8 cellular contexts compared by ENCODE assay signal in genomic region chr1:151693057-151693651, GRCh38. TPM values are rescaled to one million over a fixed set of nuclear protein-coding genes. Genes with fewer than 3 reads are reported as not detected.
DNase-seq lines count a peak whose midpoint lies in the region; ATAC-seq and TF ChIP-seq lines count a peak whose summit lies in the region.

No MANE protein-coding gene starts in this region.

- no peak overlapping the region for H3K9ac ChIP-seq in colonic mucosa (ENCODE audit: low read depth in 2 of 2, low read length in 2 of 2)

- H3K36me3 Mint-ChIP-seq in neural crest cell (ENCODE audit: low read depth): peaks cover 5% of the 10 kb centered on the region
- H3K36me3 Mint-ChIP-seq in activated naive CD8-positive, alpha-beta T cell treated with anti-CD3 and anti-CD28 coated beads for 36 hours: peaks cover 3% of the 10 kb centered on the region

- no peak overlapping the region for H3K27ac Mint-ChIP-seq in neural crest cell (ENCODE audit: unreplicated experiment)
- no peak overlapping the region for H3K27ac Mint-ChIP-seq in activated naive CD8-positive, alpha-beta T cell treated with anti-CD3 and anti-CD28 coated beads for 36 hours

- H3K9me3 ChIP-seq in cardiac muscle cell (ENCODE audit: low read depth): no peaks in the 10 kb centered on the region
- H3K9me3 ChIP-seq in right atrium auricular region: no peaks in the 10 kb centered on the region
- no peaks in the 10 kb centered on the region for H3K9me3 ChIP-seq in colonic mucosa
- H3K9me3 ChIP-seq in ascending aorta: no peaks in the 10 kb centered on the region

- H3K4me3 ChIP-seq in cardiac muscle cell (no peak overlapping the region), right atrium auricular region (no peak overlapping the region), colonic mucosa (no peak overlapping the region), ascending aorta (no peak overlapping the region)

- TF ChIP-seq CTCF in cardiac muscle cell (IDR thresholded peaks at IDR 0.05; ENCODE audit: low read depth, low read length) (peak; percentile 81), right atrium auricular region (IDR thresholded peaks at IDR 0.05) (peak in 1 of 2 donors; percentile 60), colonic mucosa (IDR thresholded peaks at IDR 0.05) (peak; percentile 52), neural crest cell (conservative IDR thresholded peaks at IDR 0.05) (peak; percentile 71), ascending aorta (IDR thresholded peaks at IDR 0.05) (peak in 1 of 3 experiments; percentile 34)

- intact Hi-C loops in colonic mucosa (cut with DNase I) (loop anchor here (2.0 to 10.0 kb wide), 4 partner anchors 42 to 158 kb away; partner anchors contain the start of genes C2CD4D and RORC), ascending aorta (cut with DNase I) (no loop called here)

- no peak overlapping the region for H3K4me3 Mint-ChIP-seq in neural crest cell
- H3K4me3 Mint-ChIP-seq in activated naive CD8-positive, alpha-beta T cell treated with anti-CD3 and anti-CD28 coated beads for 36 hours: no peak overlapping the region

- peaks cover 8% of the 10 kb centered on the region for H3K36me3 ChIP-seq in cardiac muscle cell
- peaks cover 42% of the 10 kb centered on the region for H3K36me3 ChIP-seq in right atrium auricular region
- H3K36me3 ChIP-seq in colonic mucosa: no peaks in the 10 kb centered on the region
- peaks cover 28 to 50% of the 10 kb centered on the region in 2 donors for H3K36me3 ChIP-seq in ascending aorta

- H3K27me3 Mint-ChIP-seq in neural crest cell (ENCODE audit: low read depth): no peaks in the 10 kb centered on the region
- H3K27me3 Mint-ChIP-seq in activated naive CD8-positive, alpha-beta T cell treated with anti-CD3 and anti-CD28 coated beads for 36 hours: no peaks in the 10 kb centered on the region

- no peaks in the 10 kb centered on the region for H3K9me3 Mint-ChIP-seq in neural crest cell
- H3K9me3 Mint-ChIP-seq in activated naive CD8-positive, alpha-beta T cell treated with anti-CD3 and anti-CD28 coated beads for 36 hours: no peaks in the 10 kb centered on the region

- H3K27me3 ChIP-seq in cardiac muscle cell (no peaks in the 10 kb centered on the region), right atrium auricular region (no peaks in the 10 kb centered on the region), colonic mucosa (no peaks in the 10 kb centered on the region), ascending aorta (no peaks in the 10 kb centered on the region)

- ATAC-seq in HG03521 (IDR thresholded peaks at IDR 0.05; ENCODE audit: unreplicated experiment): no peak

- H3K27ac ChIP-seq in cardiac muscle cell (no peak overlapping the region), right atrium auricular region (no peak overlapping the region), colonic mucosa (no peak overlapping the region), ascending aorta (no peak overlapping the region)

- H3K4me1 ChIP-seq in cardiac muscle cell (ENCODE audit: low read depth) (peaks cover 9% of the 10 kb centered on the region), right atrium auricular region (peaks cover 0 to 4% of the 10 kb centered on the region in 2 donors), colonic mucosa (no peaks in the 10 kb centered on the region), ascending aorta (no peaks in the 10 kb centered on the region)

- DNase-seq in cardiac muscle cell (ENCODE audit: low read depth in 1 of 2, low spot score in 1 of 2) (peak; percentile 52 to 65), right atrium auricular region (ENCODE audit: low spot score) (no peak), NCI-H460 (ENCODE audit: extremely low read depth, low read depth) (peak; percentile 41), colonic mucosa (peak; percentile 20), neural crest cell (ENCODE audit: low read depth, low spot score) (no peak), ascending aorta (ENCODE audit: low spot score in 2 of 2) (no peak)
- DNase-seq in activated naive CD8-positive, alpha-beta T cell treated with anti-CD3 and anti-CD28 coated beads for 36 hours: no peak

- H3K4me1 Mint-ChIP-seq in neural crest cell: no peaks in the 10 kb centered on the region
- no peaks in the 10 kb centered on the region for H3K4me1 Mint-ChIP-seq in activated naive CD8-positive, alpha-beta T cell treated with anti-CD3 and anti-CD28 coated beads for 36 hours

RNA-seq across cellular contexts. Expression of gene CELF3, which starts 23.4 kb away (rescaled TPM):
- total RNA-seq in cardiac muscle cell: 0.14 and 0.42 TPM in 2 replicates
- polyA plus RNA-seq in cardiac muscle cell: not detected in 2 replicates
- not detected for total RNA-seq in right atrium auricular region
- not detected in 2 replicates for total RNA-seq in NCI-H460 (2014; rRNA removed; shearing (Covaris generic))
- polyA plus RNA-seq in NCI-H460 (2014; cell fraction: nucleus; rRNA removed): not detected in 2 replicates
- 1 to 10 TPM; 2.7 to 2.8 TPM for total RNA-seq in colonic mucosa
- 21.7 and 22.0 TPM in 2 replicates for total RNA-seq in neural crest cell
- total RNA-seq in activated naive CD8-positive, alpha-beta T cell treated with anti-CD3 and anti-CD28 coated beads for 36 hours: not detected
- total RNA-seq in ascending aorta: not detected

RNA-seq across cellular contexts. Expression of gene RIIAD1, which starts 28.2 kb away (rescaled TPM):
- total RNA-seq in cardiac muscle cell (not detected in 2 replicates), right atrium auricular region (not detected), colonic mucosa (under 1 TPM in 1 of 2 donors, not detected in 1; 0.91 TPM), neural crest cell (0.14 TPM in 1 of 2 replicates, not detected in the other), ascending aorta (not detected)
- polyA plus RNA-seq in cardiac muscle cell: 1.1 TPM in 1 of 2 replicates, not detected in the other
- not detected in 2 replicates for total RNA-seq in NCI-H460 (2014; rRNA removed; shearing (Covaris generic))
- not detected in 2 replicates for polyA plus RNA-seq in NCI-H460 (2014; cell fraction: nucleus; rRNA removed)
- total RNA-seq in activated naive CD8-positive, alpha-beta T cell treated with anti-CD3 and anti-CD28 coated beads for 36 hours: not detected

Comparison
In these comparisons a context has a peak if more than half of its experiments do, and no peak if none do; other contexts are left out.
1. DNase-seq: peak in cardiac muscle cell (2 of 2), NCI-H460 (single experiment) and colonic mucosa (single experiment); none in right atrium auricular region (single experiment), neural crest cell (single experiment), activated naive CD8-positive, alpha-beta T cell treated with anti-CD3 and anti-CD28 coated beads for 36 hours (single experiment) and ascending aorta (0 of 2).